ENCODE assay signal across 21 cellular contexts in the genomic region with DNA sequence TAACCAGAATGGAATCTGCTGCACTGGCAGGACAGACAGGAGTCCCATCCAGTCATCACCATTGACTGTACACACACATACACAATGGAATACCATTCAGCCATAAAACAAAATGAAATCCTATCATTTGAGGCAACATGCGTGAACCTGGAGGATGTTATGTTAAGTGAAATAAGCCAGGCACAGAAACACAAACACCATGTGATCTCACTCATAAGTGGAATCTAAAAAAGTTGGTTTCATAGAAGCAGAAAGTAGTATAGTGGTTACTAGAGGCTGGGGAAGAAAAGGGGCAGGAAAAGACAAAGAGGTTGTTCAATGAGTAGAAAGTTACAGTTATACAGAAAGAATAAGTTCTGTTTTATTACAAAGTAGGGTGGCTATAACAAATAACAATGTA.
DNase-seq lines count a peak whose midpoint lies in the region; ATAC-seq, FAIRE-seq and TF ChIP-seq lines count a peak whose summit lies in the region.
"Had no signal": no experiment of that assay in that cellular context is flagged by ENCODE, and none has a peak within 500 bp of the region (broad histone marks: within the 10 kb centered on the region; RNA-seq: fewer than 3 reads in every experiment).

No MANE protein-coding gene starts in this region.

- TF ChIP-seq POLR2A in GM12891 (IDR thresholded peaks at IDR 0.05; ENCODE audit: low read depth, low read length): no peak
- no peak for TF ChIP-seq POLR2A in lower leg skin (IDR thresholded peaks at IDR 0.05)

- CTCF ChIA-PET in PC-3 (lab: Charles Lee): no interaction called here

- FAIRE-seq in GM12891 (lab: Jason Lieb, UNC): peak; percentile 52
- FAIRE-seq: A204.1, GM12892 had no signal

- intact Hi-C loops in heart right ventricle (cut with DNase I): no loop called here
- intact Hi-C loops in PC-3 (cut with micrococcal nuclease): no loop called here
- intact Hi-C loops in lower leg skin (cut with DNase I; ENCODE audit: low total_unique reads): no loop called here

- H2AFZ ChIP-seq in OCI-LY1 (ENCODE audit: low read length) (0 out of 2 replicates have a peak overlapping the region, but pooled peaks have one; percentile 69), PC-3 (ENCODE audit: low read length) (no peak overlapping the region)

- DNase-seq in GM12891 (ENCODE audit: insufficient read length, low spot score): no peak
- DNase-seq in heart right ventricle: no peak
- no peak for DNase-seq in PC-3
- no peak for DNase-seq in foreskin fibroblast
- DNase-seq in lower leg skin (ENCODE audit: low spot score in 2 of 2): no peak
- DNase-seq: CD4-positive, alpha-beta T cell; DMS153; GDM1; H7; HFFc6; KG1; NCI-H1417; NCI-H187 treated with DMSO at 0.1 percent for 48 hours; NCI-H226; NCI-H524; SJCRH30 had no signal

- no peaks in the 10 kb centered on the region for H3K36me3 ChIP-seq in OCI-LY1 (ENCODE audit: insufficient read depth, low read length)
- no peaks in the 10 kb centered on the region for H3K36me3 ChIP-seq in heart right ventricle
- H3K36me3 ChIP-seq in PC-3 (ENCODE audit: low read depth, low read length): no peaks in the 10 kb centered on the region
- H3K36me3 ChIP-seq: SJCRH30 had no signal

- no TSS peak for BruUV-seq in PC-3 (replicated peaks; lab: Mats Ljungman, UMichigan)

- H3K9me3 ChIP-seq in OCI-LY1 (ENCODE audit: low read length) (no peaks in the 10 kb centered on the region), heart right ventricle (peaks cover 0 to 3% (median 0%) of the 10 kb centered on the region in 11 donors), PC-3 (ENCODE audit: low read length) (no peaks in the 10 kb centered on the region)
- H3K9me3 ChIP-seq: SJCRH30 had no signal

- H3K79me2 ChIP-seq in OCI-LY1 (ENCODE audit: insufficient read depth, low read length): no peaks in the 10 kb centered on the region
- H3K79me2 ChIP-seq in PC-3 (ENCODE audit: low read length): no peaks in the 10 kb centered on the region

- no peaks in the 10 kb centered on the region for H3K27me3 ChIP-seq in OCI-LY1 (ENCODE audit: insufficient read depth, low read length)
- H3K27me3 ChIP-seq in heart right ventricle: no peaks in the 10 kb centered on the region
- no peaks in the 10 kb centered on the region for H3K27me3 ChIP-seq in PC-3 (ENCODE audit: low read length)
- H3K27me3 ChIP-seq: SJCRH30 had no signal

- H3K4me2 ChIP-seq in OCI-LY1 (ENCODE audit: low read length) (no peak overlapping the region), PC-3 (ENCODE audit: low read length) (no peak overlapping the region)

- H3K9ac ChIP-seq in OCI-LY1 (ENCODE audit: low read length) (no peak overlapping the region), PC-3 (ENCODE audit: low read length) (no peak overlapping the region)

- no peaks in the 10 kb centered on the region for H3K4me1 ChIP-seq in OCI-LY1 (ENCODE audit: insufficient read depth, low read length, severe bottlenecking)
- no peaks in the 10 kb centered on the region for H3K4me1 ChIP-seq in heart right ventricle
- H3K4me1 ChIP-seq in PC-3 (ENCODE audit: insufficient read depth, low read length): no peaks in the 10 kb centered on the region
- H3K4me1 ChIP-seq: SJCRH30 had no signal

- no peaks in the 10 kb centered on the region for H3F3A ChIP-seq in OCI-LY1 (ENCODE audit: insufficient read depth, low read length)
- H3F3A ChIP-seq in PC-3 (ENCODE audit: low read length, unreplicated experiment): no peaks in the 10 kb centered on the region

- WGBS in heart right ventricle, 2 donors: 82 to 85% methylated on average over 1 of the region's 1 CpG
- 71 to 81% methylated on average over 1 of the region's 1 CpG for WGBS in lower leg skin, 2 donors

- no peak overlapping the region for H3K4me3 ChIP-seq in OCI-LY1 (ENCODE audit: low read depth, low read length, poor library complexity, severe bottlenecking)
- H3K4me3 ChIP-seq in heart right ventricle: no peak overlapping the region
- no peak overlapping the region for H3K4me3 ChIP-seq in PC-3 (ENCODE audit: low read length)
- no peak overlapping the region for H3K4me3 ChIP-seq in foreskin fibroblast (ENCODE audit: low read depth in 1 of 2, low read length in 2 of 2)
- no peak overlapping the region for H3K4me3 ChIP-seq in lower leg skin (ENCODE audit: low read depth, poor library complexity, severe bottlenecking)
- H3K4me3 ChIP-seq: SJCRH30 had no signal

- peak; percentile 51 for ATAC-seq in GM18909 (IDR thresholded peaks at IDR 0.05; ENCODE audit: poor library complexity, unreplicated experiment)
- ATAC-seq in HG02852 (IDR thresholded peaks at IDR 0.05; ENCODE audit: unreplicated experiment): peak; percentile 51
- ATAC-seq in heart right ventricle: no peak
- ATAC-seq in PC-3: no peak

- H3K9me2 ChIP-seq in OCI-LY1 (ENCODE audit: low read depth, low read length) (no peaks in the 10 kb centered on the region), PC-3 (replicated peaks; ENCODE audit: low read length) (no peaks in the 10 kb centered on the region)

- TF ChIP-seq CTCF in OCI-LY1 (IDR thresholded peaks at IDR 0.05; ENCODE audit: low read length) (no peak), heart right ventricle (IDR thresholded peaks at IDR 0.05) (no peak), PC-3 (conservative IDR thresholded peaks at IDR 0.05; ENCODE audit: low read depth, low read length) (no peak), foreskin fibroblast (IDR thresholded peaks at IDR 0.05; ENCODE audit: low read depth, low read length) (no peak), lower leg skin (IDR thresholded peaks at IDR 0.05) (no peak)

- no peaks in the 10 kb centered on the region for H4K20me1 ChIP-seq in OCI-LY1 (ENCODE audit: insufficient read depth, low read length)
- no peaks in the 10 kb centered on the region for H4K20me1 ChIP-seq in PC-3 (ENCODE audit: low read length)

- H3K27ac ChIP-seq in OCI-LY1 (ENCODE audit: low read depth, low read length, poor library complexity, severe bottlenecking) (no peak overlapping the region), heart right ventricle (no peak overlapping the region), PC-3 (ENCODE audit: low read length) (no peak overlapping the region)
- H3K27ac ChIP-seq: SJCRH30 had no signal

- POLR2A ChIA-PET in PC-3 (lab: Charles Lee; ENCODE audit: unreplicated experiment): no interaction called here

TF ChIP-seq in GM12891, 5 proteins besides CTCF, POLR2A, EP300 and RAD21:
- TF ChIP-seq PAX5 (IDR thresholded peaks at IDR 0.05; ENCODE audit: insufficient read depth, low read length, severe bottlenecking) (no peak), POLR2AphosphoS5 (IDR thresholded peaks at IDR 0.05; ENCODE audit: low read depth, low read length) (no peak), TAF1 (IDR thresholded peaks at IDR 0.05; ENCODE audit: low read depth, low read length) (no peak), SPI1 (IDR thresholded peaks at IDR 0.05; ENCODE audit: low read depth, low read length) (no peak), POU2F2 (IDR thresholded peaks at IDR 0.05; ENCODE audit: low read depth, low read length) (no peak)

Comparison
In these comparisons a context has a peak if more than half of its experiments do, and no peak if none do; other contexts are left out.
1. ATAC-seq: peak in GM18909 (single experiment) and HG02852 (single experiment); none in heart right ventricle (0 of 8) and PC-3 (single experiment).